Comparison of ENCODE assay signal across 1 cellular context in the genomic region with DNA sequence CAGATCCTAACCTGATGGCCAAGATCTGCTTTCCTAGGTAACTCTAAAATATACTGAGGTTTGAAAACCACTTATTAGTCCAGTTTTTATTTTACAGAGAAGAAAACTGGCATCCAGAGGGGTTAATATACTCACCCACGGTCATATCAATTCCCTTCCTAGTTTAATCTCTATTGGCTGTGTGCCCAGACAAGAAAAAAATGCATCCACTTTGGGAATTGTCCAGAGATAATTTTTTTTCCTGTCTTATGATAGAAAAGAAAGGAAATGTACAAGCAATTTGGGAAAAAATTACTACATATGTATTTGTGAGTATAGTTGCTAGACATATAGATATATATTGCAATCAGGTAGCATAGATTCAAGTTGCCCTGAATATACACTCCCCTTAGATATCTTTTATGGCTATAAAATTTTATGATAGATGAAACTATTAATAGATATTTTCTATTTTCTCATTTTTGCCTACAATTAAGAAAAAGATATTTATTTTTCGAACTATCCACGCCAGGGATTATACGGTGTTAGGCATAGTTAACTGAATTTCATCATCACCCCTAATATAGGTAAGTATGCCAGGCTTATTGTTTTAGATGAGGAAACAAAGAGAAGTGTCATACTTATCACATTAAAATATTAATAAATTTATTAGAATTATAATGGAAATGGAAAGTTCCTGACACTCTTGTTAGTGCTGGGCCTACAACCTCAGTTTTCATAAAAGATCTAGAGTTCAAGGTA.
TF ChIP-seq lines count a peak whose summit lies in the region.

No MANE protein-coding gene starts in this region.

TF ChIP-seq in HCT116, 20 proteins besides CTCF, POLR2A, EP300 and RAD21:
- TF ChIP-seq, protein P1, sequence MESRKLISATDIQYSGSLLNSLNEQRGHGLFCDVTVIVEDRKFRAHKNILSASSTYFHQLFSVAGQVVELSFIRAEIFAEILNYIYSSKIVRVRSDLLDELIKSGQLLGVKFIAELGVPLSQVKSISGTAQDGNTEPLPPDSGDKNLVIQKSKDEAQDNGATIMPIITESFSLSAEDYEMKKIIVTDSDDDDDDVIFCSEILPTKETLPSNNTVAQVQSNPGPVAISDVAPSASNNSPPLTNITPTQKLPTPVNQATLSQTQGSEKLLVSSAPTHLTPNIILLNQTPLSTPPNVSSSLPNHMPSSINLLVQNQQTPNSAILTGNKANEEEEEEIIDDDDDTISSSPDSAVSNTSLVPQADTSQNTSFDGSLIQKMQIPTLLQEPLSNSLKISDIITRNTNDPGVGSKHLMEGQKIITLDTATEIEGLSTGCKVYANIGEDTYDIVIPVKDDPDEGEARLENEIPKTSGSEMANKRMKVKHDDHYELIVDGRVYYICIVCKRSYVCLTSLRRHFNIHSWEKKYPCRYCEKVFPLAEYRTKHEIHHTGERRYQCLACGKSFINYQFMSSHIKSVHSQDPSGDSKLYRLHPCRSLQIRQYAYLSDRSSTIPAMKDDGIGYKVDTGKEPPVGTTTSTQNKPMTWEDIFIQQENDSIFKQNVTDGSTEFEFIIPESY (IDR thresholded peaks at IDR 0.05; ENCODE audit: extremely low read depth, insufficient replicate concordance, low read length), result no peak
- TF ChIP-seq TCF7L2 (IDR thresholded peaks at IDR 0.05; ENCODE audit: borderline replicate concordance, extremely low read depth, insufficient read depth, insufficient read length), result no peak
- peak; percentile 10; the same call in 1 of the 2 replicates for TF ChIP-seq SRF (IDR thresholded peaks at IDR 0.05; ENCODE audit: low read depth)
- TF ChIP-seq SP1 (IDR thresholded peaks at IDR 0.05; ENCODE audit: low read depth), result peak; percentile 67
- peak; percentile 59; the same call in 1 of the 2 replicates for TF ChIP-seq POLR2AphosphoS5 (IDR thresholded peaks at IDR 0.05; ENCODE audit: low read depth, low read length)
- TF ChIP-seq ZFX (IDR thresholded peaks at IDR 0.05), result no peak
- peak; percentile 39; the same call in 1 of the 2 replicates for TF ChIP-seq EGR1 (IDR thresholded peaks at IDR 0.05; ENCODE audit: low read depth)
- TF ChIP-seq JUND (IDR thresholded peaks at IDR 0.05), result peak; percentile 18; the same call in 1 of the 2 replicates
- TF ChIP-seq EZH2phosphoT487 (IDR thresholded peaks at IDR 0.05; ENCODE audit: borderline replicate concordance), result no peak
- no peak for TF ChIP-seq ELF1 (IDR thresholded peaks at IDR 0.05; ENCODE audit: borderline replicate concordance, low read depth)
- TF ChIP-seq, protein P2, sequence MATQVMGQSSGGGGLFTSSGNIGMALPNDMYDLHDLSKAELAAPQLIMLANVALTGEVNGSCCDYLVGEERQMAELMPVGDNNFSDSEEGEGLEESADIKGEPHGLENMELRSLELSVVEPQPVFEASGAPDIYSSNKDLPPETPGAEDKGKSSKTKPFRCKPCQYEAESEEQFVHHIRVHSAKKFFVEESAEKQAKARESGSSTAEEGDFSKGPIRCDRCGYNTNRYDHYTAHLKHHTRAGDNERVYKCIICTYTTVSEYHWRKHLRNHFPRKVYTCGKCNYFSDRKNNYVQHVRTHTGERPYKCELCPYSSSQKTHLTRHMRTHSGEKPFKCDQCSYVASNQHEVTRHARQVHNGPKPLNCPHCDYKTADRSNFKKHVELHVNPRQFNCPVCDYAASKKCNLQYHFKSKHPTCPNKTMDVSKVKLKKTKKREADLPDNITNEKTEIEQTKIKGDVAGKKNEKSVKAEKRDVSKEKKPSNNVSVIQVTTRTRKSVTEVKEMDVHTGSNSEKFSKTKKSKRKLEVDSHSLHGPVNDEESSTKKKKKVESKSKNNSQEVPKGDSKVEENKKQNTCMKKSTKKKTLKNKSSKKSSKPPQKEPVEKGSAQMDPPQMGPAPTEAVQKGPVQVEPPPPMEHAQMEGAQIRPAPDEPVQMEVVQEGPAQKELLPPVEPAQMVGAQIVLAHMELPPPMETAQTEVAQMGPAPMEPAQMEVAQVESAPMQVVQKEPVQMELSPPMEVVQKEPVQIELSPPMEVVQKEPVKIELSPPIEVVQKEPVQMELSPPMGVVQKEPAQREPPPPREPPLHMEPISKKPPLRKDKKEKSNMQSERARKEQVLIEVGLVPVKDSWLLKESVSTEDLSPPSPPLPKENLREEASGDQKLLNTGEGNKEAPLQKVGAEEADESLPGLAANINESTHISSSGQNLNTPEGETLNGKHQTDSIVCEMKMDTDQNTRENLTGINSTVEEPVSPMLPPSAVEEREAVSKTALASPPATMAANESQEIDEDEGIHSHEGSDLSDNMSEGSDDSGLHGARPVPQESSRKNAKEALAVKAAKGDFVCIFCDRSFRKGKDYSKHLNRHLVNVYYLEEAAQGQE (IDR thresholded peaks at IDR 0.05; ENCODE audit: low read depth), result no peak
- TF ChIP-seq ZNF274 (IDR thresholded peaks at IDR 0.05; ENCODE audit: low read depth, low read length), result no peak
- TF ChIP-seq, protein P3, sequence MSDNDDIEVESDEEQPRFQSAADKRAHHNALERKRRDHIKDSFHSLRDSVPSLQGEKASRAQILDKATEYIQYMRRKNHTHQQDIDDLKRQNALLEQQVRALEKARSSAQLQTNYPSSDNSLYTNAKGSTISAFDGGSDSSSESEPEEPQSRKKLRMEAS (IDR thresholded peaks at IDR 0.05), result no peak
- TF ChIP-seq SIN3A (IDR thresholded peaks at IDR 0.05; ENCODE audit: low read depth), result no peak
- TF ChIP-seq CEBPB (IDR thresholded peaks at IDR 0.05; ENCODE audit: low read depth), result peak; percentile 12; the same call in 1 of the 2 replicates
- TF ChIP-seq EZH2 (IDR thresholded peaks at IDR 0.05), result no peak
- TF ChIP-seq YY1 (IDR thresholded peaks at IDR 0.05; ENCODE audit: extremely low read depth, insufficient replicate concordance, low read depth, low read length), result no peak
- peak; percentile 36; the same call in 1 of the 2 replicates for TF ChIP-seq FOSL1 (IDR thresholded peaks at IDR 0.05; ENCODE audit: low read depth)
- no peak for TF ChIP-seq CBX3 (IDR thresholded peaks at IDR 0.05; ENCODE audit: low read depth)
- TF ChIP-seq, protein P4, sequence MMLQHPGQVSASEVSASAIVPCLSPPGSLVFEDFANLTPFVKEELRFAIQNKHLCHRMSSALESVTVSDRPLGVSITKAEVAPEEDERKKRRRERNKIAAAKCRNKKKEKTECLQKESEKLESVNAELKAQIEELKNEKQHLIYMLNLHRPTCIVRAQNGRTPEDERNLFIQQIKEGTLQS (IDR thresholded peaks at IDR 0.05), result no peak
